In genomic region chr3:185594073-185594472, GRCh38 we compare ENCODE assay signal across 24 cellular contexts. TPM values are rescaled to one million over a fixed set of nuclear protein-coding genes. Genes with fewer than 3 reads are reported as not detected.
DNase-seq lines count a peak whose midpoint lies in the region; ATAC-seq and TF ChIP-seq lines count a peak whose summit lies in the region.
"Had no signal": no experiment of that assay in that cellular context is flagged by ENCODE, and none has a peak within 500 bp of the region (broad histone marks: within the 10 kb centered on the region; RNA-seq: fewer than 3 reads in every experiment).

No MANE protein-coding gene starts in this region.

- no CpG with 5 or more reads among the region's 3 CpGs for WGBS in neuronal stem cell (ENCODE audit: extremely low coverage in 2 of 2, insufficient read length in 2 of 2, insufficient replicate concordance in 1 of 2), 2 donors

- H3K36me3 ChIP-seq in BLaER1 (peaks cover 74% of the 10 kb centered on the region), DOHH2 (ENCODE audit: control insufficient read depth, low read length) (peaks cover 29% of the 10 kb centered on the region), neuronal stem cell (replicated peaks in 1 of 2; ENCODE audit: control insufficient read depth in 2 of 2, insufficient read depth in 2 of 2, low read length in 2 of 2) (peaks cover 2 to 25% of the 10 kb centered on the region in 2 donors)

- H2AK5ac ChIP-seq in neuronal stem cell (ENCODE audit: low read depth, low read length), result no peak overlapping the region

- no peak overlapping the region for H2AFZ ChIP-seq in neuronal stem cell (ENCODE audit: low read length)
- H2AFZ ChIP-seq: GM23248 had no signal

- intact Hi-C loops in activated B cell treated with CpG ODN at 0.5 μM for 24 hours (cut with micrococcal nuclease), result no loop called here

- peaks cover 1% of the 10 kb centered on the region for H3K79me1 ChIP-seq in neuronal stem cell (ENCODE audit: low read depth, low read length)

- POLR2A ChIA-PET in activated B cell treated with CpG ODN at 0.5 μM for 24 hours (lab: Charles Lee), result interaction anchor here (5.2 kb wide), 1 partner anchor 7 kb away, joined by 64 read pairs; the partner anchor contains the start of gene SENP2

- no peaks in the 10 kb centered on the region for H3K27me3 ChIP-seq in BLaER1
- H3K27me3 ChIP-seq in DOHH2 (ENCODE audit: control insufficient read depth, low read length), result no peaks in the 10 kb centered on the region
- H3K27me3 ChIP-seq in neuronal stem cell (ENCODE audit: control insufficient read depth in 3 of 3, insufficient read depth in 3 of 3, low read depth in 1 of 3, low read length in 3 of 3), result no peaks in the 10 kb centered on the region
- H3K27me3 ChIP-seq: Peyer's patch had no signal

- H2BK15ac ChIP-seq in neuronal stem cell (ENCODE audit: low read length), result no peak overlapping the region

- no peak overlapping the region for H3K14ac ChIP-seq in neuronal stem cell (ENCODE audit: low read length)

- no peak overlapping the region for H3K4ac ChIP-seq in neuronal stem cell (ENCODE audit: low read length)

- peaks cover 8% of the 10 kb centered on the region for H3F3A ChIP-seq in DOHH2 (ENCODE audit: control insufficient read depth, insufficient read depth)

- H3K9me3 ChIP-seq in BLaER1, result no peaks in the 10 kb centered on the region
- no peaks in the 10 kb centered on the region for H3K9me3 ChIP-seq in DOHH2 (ENCODE audit: control insufficient read depth, insufficient read depth, low read length)
- no peaks in the 10 kb centered on the region for H3K9me3 ChIP-seq in neuronal stem cell (replicated peaks in 1 of 2; ENCODE audit: control insufficient read depth in 2 of 2, insufficient read depth in 1 of 2, low read depth in 1 of 2, low read length in 2 of 2)
- H3K9me3 ChIP-seq: Peyer's patch, SK-N-SH had no signal

- H3K27me3 Mint-ChIP-seq in activated B cell treated with CpG ODN at 0.5 μM for 24 hours, result no peaks in the 10 kb centered on the region
- H3K27me3 Mint-ChIP-seq: CD4-positive, CD25-positive, alpha-beta regulatory T cell; T-helper 17 cell had no signal

- no peak overlapping the region for H2BK5ac ChIP-seq in neuronal stem cell (ENCODE audit: low read length)

- H3K9me2 ChIP-seq in DOHH2 (replicated peaks; ENCODE audit: control insufficient read depth, low read length), result no peaks in the 10 kb centered on the region
- H3K9me2 ChIP-seq: SK-N-SH had no signal

- CTCF ChIA-PET in activated B cell treated with CpG ODN at 0.5 μM for 24 hours (lab: Charles Lee), result no interaction called here

- peaks cover 32% of the 10 kb centered on the region for H3K36me3 Mint-ChIP-seq in activated B cell treated with CpG ODN at 0.5 μM for 24 hours (ENCODE audit: low read depth)

- H3K27ac ChIP-seq in BLaER1 (peak overlapping the region; percentile 16; the same call in 1 of the 2 replicates), DOHH2 (ENCODE audit: low read depth, low read length) (peak overlapping the region; percentile 43), neuronal stem cell (replicated peaks; ENCODE audit: low read length) (no peak overlapping the region)
- H3K27ac ChIP-seq: GM23248, KMS-11, Peyer's patch had no signal

- H4K20me1 ChIP-seq in BLaER1 (peaks cover 6% of the 10 kb centered on the region; the same call in 1 of the 2 replicates), DOHH2 (ENCODE audit: control insufficient read depth, insufficient read depth, low read depth, low read length) (no peaks in the 10 kb centered on the region)

- no peak overlapping the region for H3K23ac ChIP-seq in neuronal stem cell (ENCODE audit: low read depth, low read length, poor library complexity)

- no peak for ATAC-seq in activated B cell treated with CpG ODN at 0.5 μM for 24 hours (ENCODE audit: low read depth)
- ATAC-seq: T-helper 17 cell had no signal

- peak overlapping the region; percentile 97 for H3K27ac Mint-ChIP-seq in activated B cell treated with CpG ODN at 0.5 μM for 24 hours
- H3K27ac Mint-ChIP-seq: CD4-positive, CD25-positive, alpha-beta regulatory T cell; T-helper 17 cell had no signal

- H4K8ac ChIP-seq in neuronal stem cell (ENCODE audit: low read depth, low read length), result no peak overlapping the region

- H3K9me3 Mint-ChIP-seq in activated B cell treated with CpG ODN at 0.5 μM for 24 hours, result no peaks in the 10 kb centered on the region

- H3K4me2 ChIP-seq in BLaER1 (peak overlapping the region; percentile 29), DOHH2 (ENCODE audit: low read length) (peak overlapping the region; percentile 33), neuronal stem cell (ENCODE audit: insufficient read depth, low read length, poor library complexity, severe bottlenecking) (no peak overlapping the region)
- H3K4me2 ChIP-seq: KMS-11, SK-N-SH had no signal

- DNase-seq in NOMO-1 treated with dmso at 0.1 percent for 144 hours (lab: John Stamatoyannopoulos, UW; ENCODE audit: unreplicated experiment), result peak; percentile 24
- DNase-seq in activated B cell treated with CpG ODN at 0.5 μM for 24 hours, result no peak
- DNase-seq in SIG-M5 treated with dmso at 0.1 percent for 504 hours (lab: John Stamatoyannopoulos, UW; ENCODE audit: unreplicated experiment), result no peak
- DNase-seq in cerebellum (ENCODE audit: low spot score), result no peak
- DNase-seq in neuronal stem cell (ENCODE audit: low spot score), result no peak
- DNase-seq: CD4-positive, CD25-positive, alpha-beta regulatory T cell; DMS153; DND-41; GM23248; H7; NCI-H1105 treated with DMSO at 0.1 percent for 48 hours; NCI-H146; NCI-H1930; NCI-H2107; NCI-H524 treated with DMSO at 0.1 percent for 48 hours; NCI-H774; OCI-M1; Peyer's patch; SHP77 treated with DMSO at 0.1 percent for 48 hours; SK-N-SH; T-helper 17 cell had no signal

- H3K9ac ChIP-seq in BLaER1 (no peak overlapping the region), neuronal stem cell (ENCODE audit: low read depth, low read length, poor library complexity) (no peak overlapping the region)
- H3K9ac ChIP-seq: GM23248, KMS-11, SK-N-SH had no signal

- no peak for TF ChIP-seq CTCF in DOHH2 (IDR thresholded peaks at IDR 0.05; ENCODE audit: low read depth, low read length, poor library complexity, severe bottlenecking)
- no peak for TF ChIP-seq CTCF in activated B cell treated with CpG ODN at 0.5 μM for 24 hours (IDR thresholded peaks at IDR 0.05)

- peaks cover 36% of the 10 kb centered on the region for H3K4me1 Mint-ChIP-seq in activated B cell treated with CpG ODN at 0.5 μM for 24 hours

- H3K4me3 Mint-ChIP-seq in activated B cell treated with CpG ODN at 0.5 μM for 24 hours, result no peak overlapping the region
- H3K4me3 Mint-ChIP-seq: T-helper 17 cell had no signal

- no peak overlapping the region for H2BK12ac ChIP-seq in neuronal stem cell (ENCODE audit: low read length)

- no peak overlapping the region for H3K18ac ChIP-seq in neuronal stem cell (ENCODE audit: low read length)

- H3K4me3 ChIP-seq in BLaER1 (no peak overlapping the region), DOHH2 (ENCODE audit: low read length) (0 out of 2 replicates have a peak overlapping the region, but pooled peaks have one; percentile 15), neuronal stem cell (ENCODE audit: low read length in 2 of 2) (no peak overlapping the region)
- H3K4me3 ChIP-seq: GM23248, Peyer's patch had no signal

- H2BK120ac ChIP-seq in neuronal stem cell (ENCODE audit: low read depth, low read length), result no peak overlapping the region

- peaks cover 29% of the 10 kb centered on the region for H3K79me2 ChIP-seq in DOHH2 (ENCODE audit: control insufficient read depth, low read length)

- H4K91ac ChIP-seq in neuronal stem cell (ENCODE audit: low read depth, low read length, poor library complexity), result no peak overlapping the region

- H3K4me1 ChIP-seq in BLaER1 (peaks cover 28% of the 10 kb centered on the region), DOHH2 (ENCODE audit: control insufficient read depth, low read length) (peaks cover 35% of the 10 kb centered on the region), neuronal stem cell (ENCODE audit: control insufficient read depth in 2 of 2, insufficient read depth in 1 of 2, low read depth in 1 of 2, low read length in 2 of 2) (no peaks in the 10 kb centered on the region)
- H3K4me1 ChIP-seq: Peyer's patch had no signal

RNA-seq across cellular contexts. Expression of gene SENP2, which starts 8.0 kb away (rescaled TPM):
- total RNA-seq in activated B cell treated with CpG ODN at 0.5 μM for 24 hours (42.2 and 47.1 TPM in 2 replicates), cerebellum (45.7 TPM)
- 26.0 TPM for polyA plus RNA-seq in neuronal stem cell (2013, experiment 1 of 2)
- polyA plus RNA-seq in neuronal stem cell (2013, experiment 2 of 2), result 25.3 TPM

RNA-seq across cellular contexts. Expression of gene LIPH, which starts 41.7 kb away (rescaled TPM):
- total RNA-seq in activated B cell treated with CpG ODN at 0.5 μM for 24 hours (not detected in 2 replicates), cerebellum (not detected)
- polyA plus RNA-seq in neuronal stem cell (2013, experiment 1 of 2), result not detected
- polyA plus RNA-seq in neuronal stem cell (2013, experiment 2 of 2), result 0.03 TPM
- total RNA-seq: CD4-positive, CD25-positive, alpha-beta regulatory T cell; GM23248 had no signal
- polyA plus RNA-seq: CD4-positive, CD25-positive, alpha-beta regulatory T cell; SK-N-SH had no signal
